Comparison of ENCODE assay signal across 1 cellular context in the genomic region with DNA sequence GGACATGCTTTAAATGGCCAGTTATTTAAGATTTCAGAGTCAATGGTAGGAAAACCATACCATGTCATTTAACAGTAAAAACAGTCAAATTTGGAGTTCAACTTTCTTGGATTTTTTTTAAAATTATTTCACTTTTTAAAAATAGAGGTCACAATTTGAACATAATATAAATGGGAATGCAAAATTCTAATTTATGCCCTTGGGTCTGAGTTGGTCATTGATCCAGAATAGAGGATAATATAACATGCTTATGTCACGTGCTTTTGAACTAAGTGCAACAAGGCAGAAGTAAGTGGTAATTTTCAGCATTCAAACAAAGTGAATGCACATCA.
TF ChIP-seq lines count a peak whose summit lies in the region.

No MANE protein-coding gene starts in this region.

TF ChIP-seq in K562, 482 proteins besides CTCF, POLR2A, EP300 and RAD21 (continued from another document):
- TF ChIP-seq UBTF (IDR thresholded peaks at IDR 0.05; ENCODE audit: borderline replicate concordance in 1 of 2, low read depth in 2 of 2, low read length in 2 of 2) (no peak), SMAD1 (IDR thresholded peaks at IDR 0.05; ENCODE audit: low read depth, low read length, partially characterized antibody) (no peak), TRIM24 (IDR thresholded peaks at IDR 0.05) (no peak), TAF9B (IDR thresholded peaks at IDR 0.05; ENCODE audit: partially characterized antibody) (no peak), POLR2AphosphoS2 (IDR thresholded peaks at IDR 0.05; ENCODE audit: low read length) (no peak), PCBP2 (IDR thresholded peaks at IDR 0.05; ENCODE audit: low read depth, low read length, poor library complexity, severe bottlenecking) (no peak), ATF4 (CRISPR knock-in tag; IDR thresholded peaks at IDR 0.05) (no peak), THRAP3 (IDR thresholded peaks at IDR 0.05; ENCODE audit: borderline replicate concordance) (no peak), KDM5B (IDR thresholded peaks at IDR 0.05; ENCODE audit: insufficient replicate concordance, low read depth, low read length) (no peak), PATZ1 (CRISPR knock-in tag; IDR thresholded peaks at IDR 0.05; ENCODE audit: borderline replicate concordance) (no peak), NONO (IDR thresholded peaks at IDR 0.05; ENCODE audit: low read depth in 2 of 2, low read length in 1 of 2) (no peak), SNAPC5 (CRISPR knock-in tag; IDR thresholded peaks at IDR 0.05) (no peak), EGR1 (conservative IDR thresholded peaks at IDR 0.05) (no peak), TBP (optimal IDR thresholded peaks at IDR 0.05; ENCODE audit: low read depth, low read length) (no peak), NRF1 (conservative IDR thresholded peaks at IDR 0.05 in 1 of 2, IDR thresholded peaks at IDR 0.05 in 1 of 2) (0 out of 4 replicates have a peak, but pooled peaks of 1 of the 2 experiments have one; percentile 3), NFIC (IDR thresholded peaks at IDR 0.05) (no peak), PCBP1 (IDR thresholded peaks at IDR 0.05; ENCODE audit: low read depth, low read length, poor library complexity, severe bottlenecking) (no peak), CBFB (CRISPR knock-in tag; IDR thresholded peaks at IDR 0.05) (no peak), BRF2 (IDR thresholded peaks at IDR 0.05; ENCODE audit: borderline replicate concordance, insufficient read depth, insufficient read length) (no peak), TOE1 (IDR thresholded peaks at IDR 0.05; ENCODE audit: borderline replicate concordance) (0 out of 2 replicates have a peak, but pooled peaks have one; percentile 17), TOE1 (CRISPR knock-in tag; IDR thresholded peaks at IDR 0.05; ENCODE audit: borderline replicate concordance, low read depth) (no peak)
- TF ChIP-seq, protein P1, sequence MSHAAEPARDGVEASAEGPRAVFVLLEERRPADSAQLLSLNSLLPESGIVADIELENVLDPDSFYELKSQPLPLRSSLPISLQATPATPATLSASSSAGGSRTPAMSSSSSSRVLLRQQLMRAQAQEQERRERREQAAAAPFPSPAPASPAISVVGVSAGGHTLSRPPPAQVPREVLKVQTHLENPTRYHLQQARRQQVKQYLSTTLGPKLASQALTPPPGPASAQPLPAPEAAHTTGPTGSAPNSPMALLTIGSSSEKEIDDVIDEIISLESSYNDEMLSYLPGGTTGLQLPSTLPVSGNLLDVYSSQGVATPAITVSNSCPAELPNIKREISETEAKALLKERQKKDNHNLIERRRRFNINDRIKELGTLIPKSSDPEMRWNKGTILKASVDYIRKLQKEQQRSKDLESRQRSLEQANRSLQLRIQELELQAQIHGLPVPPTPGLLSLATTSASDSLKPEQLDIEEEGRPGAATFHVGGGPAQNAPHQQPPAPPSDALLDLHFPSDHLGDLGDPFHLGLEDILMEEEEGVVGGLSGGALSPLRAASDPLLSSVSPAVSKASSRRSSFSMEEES (CRISPR knock-in tag; IDR thresholded peaks at IDR 0.05) = peak; percentile 68
- TF ChIP-seq, protein P2, sequence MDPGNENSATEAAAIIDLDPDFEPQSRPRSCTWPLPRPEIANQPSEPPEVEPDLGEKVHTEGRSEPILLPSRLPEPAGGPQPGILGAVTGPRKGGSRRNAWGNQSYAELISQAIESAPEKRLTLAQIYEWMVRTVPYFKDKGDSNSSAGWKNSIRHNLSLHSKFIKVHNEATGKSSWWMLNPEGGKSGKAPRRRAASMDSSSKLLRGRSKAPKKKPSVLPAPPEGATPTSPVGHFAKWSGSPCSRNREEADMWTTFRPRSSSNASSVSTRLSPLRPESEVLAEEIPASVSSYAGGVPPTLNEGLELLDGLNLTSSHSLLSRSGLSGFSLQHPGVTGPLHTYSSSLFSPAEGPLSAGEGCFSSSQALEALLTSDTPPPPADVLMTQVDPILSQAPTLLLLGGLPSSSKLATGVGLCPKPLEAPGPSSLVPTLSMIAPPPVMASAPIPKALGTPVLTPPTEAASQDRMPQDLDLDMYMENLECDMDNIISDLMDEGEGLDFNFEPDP (CRISPR knock-in tag; IDR thresholded peaks at IDR 0.05) = no peak
- TF ChIP-seq, protein P3, sequence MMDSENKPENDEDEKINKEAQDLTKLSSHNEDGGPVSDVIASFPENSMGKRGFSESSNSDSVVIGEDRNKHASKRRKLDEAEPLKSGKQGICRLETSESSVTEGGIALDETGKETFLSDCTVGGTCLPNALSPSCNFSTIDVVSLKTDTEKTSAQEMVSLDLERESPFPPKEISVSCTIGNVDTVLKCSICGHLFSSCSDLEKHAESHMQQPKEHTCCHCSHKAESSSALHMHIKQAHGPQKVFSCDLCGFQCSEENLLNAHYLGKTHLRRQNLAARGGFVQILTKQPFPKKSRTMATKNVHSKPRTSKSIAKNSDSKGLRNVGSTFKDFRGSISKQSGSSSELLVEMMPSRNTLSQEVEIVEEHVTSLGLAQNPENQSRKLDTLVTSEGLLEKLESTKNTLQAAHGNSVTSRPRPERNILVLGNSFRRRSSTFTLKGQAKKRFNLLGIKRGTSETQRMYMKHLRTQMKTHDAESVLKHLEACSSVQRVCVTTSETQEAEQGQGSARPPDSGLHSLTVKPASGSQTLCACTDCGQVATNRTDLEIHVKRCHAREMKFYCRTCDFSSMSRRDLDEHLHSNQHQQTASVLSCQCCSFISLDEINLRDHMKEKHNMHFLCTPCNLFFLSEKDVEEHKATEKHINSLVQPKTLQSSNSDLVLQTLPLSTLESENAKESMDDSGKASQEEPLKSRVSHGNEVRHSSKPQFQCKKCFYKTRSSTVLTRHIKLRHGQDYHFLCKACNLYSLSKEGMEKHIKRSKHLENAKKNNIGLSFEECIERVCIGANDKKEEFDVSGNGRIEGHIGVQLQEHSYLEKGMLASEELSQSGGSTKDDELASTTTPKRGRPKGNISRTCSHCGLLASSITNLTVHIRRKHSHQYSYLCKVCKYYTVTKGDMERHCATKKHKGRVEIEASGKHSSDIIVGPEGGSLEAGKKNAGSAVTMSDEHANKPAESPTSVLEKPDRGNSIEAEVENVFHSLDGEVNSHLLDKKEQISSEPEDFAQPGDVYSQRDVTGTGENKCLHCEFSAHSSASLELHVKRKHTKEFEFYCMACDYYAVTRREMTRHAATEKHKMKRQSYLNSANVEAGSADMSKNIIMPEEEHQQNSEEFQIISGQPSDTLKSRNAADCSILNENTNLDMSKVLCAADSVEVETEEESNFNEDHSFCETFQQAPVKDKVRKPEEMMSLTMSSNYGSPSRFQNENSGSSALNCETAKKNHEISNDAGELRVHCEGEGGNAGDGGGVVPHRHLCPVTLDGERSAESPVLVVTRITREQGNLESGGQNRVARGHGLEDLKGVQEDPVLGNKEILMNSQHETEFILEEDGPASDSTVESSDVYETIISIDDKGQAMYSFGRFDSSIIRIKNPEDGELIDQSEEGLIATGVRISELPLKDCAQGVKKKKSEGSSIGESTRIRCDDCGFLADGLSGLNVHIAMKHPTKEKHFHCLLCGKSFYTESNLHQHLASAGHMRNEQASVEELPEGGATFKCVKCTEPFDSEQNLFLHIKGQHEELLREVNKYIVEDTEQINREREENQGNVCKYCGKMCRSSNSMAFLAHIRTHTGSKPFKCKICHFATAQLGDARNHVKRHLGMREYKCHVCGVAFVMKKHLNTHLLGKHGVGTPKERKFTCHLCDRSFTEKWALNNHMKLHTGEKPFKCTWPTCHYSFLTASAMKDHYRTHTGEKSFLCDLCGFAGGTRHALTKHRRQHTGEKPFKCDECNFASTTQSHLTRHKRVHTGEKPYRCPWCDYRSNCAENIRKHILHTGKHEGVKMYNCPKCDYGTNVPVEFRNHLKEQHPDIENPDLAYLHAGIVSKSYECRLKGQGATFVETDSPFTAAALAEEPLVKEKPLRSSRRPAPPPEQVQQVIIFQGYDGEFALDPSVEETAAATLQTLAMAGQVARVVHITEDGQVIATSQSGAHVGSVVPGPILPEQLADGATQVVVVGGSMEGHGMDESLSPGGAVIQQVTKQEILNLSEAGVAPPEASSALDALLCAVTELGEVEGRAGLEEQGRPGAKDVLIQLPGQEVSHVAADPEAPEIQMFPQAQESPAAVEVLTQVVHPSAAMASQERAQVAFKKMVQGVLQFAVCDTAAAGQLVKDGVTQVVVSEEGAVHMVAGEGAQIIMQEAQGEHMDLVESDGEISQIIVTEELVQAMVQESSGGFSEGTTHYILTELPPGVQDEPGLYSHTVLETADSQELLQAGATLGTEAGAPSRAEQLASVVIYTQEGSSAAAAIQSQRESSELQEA (IDR thresholded peaks at IDR 0.05; ENCODE audit: low read depth) = no peak
